In the genomic region with DNA sequence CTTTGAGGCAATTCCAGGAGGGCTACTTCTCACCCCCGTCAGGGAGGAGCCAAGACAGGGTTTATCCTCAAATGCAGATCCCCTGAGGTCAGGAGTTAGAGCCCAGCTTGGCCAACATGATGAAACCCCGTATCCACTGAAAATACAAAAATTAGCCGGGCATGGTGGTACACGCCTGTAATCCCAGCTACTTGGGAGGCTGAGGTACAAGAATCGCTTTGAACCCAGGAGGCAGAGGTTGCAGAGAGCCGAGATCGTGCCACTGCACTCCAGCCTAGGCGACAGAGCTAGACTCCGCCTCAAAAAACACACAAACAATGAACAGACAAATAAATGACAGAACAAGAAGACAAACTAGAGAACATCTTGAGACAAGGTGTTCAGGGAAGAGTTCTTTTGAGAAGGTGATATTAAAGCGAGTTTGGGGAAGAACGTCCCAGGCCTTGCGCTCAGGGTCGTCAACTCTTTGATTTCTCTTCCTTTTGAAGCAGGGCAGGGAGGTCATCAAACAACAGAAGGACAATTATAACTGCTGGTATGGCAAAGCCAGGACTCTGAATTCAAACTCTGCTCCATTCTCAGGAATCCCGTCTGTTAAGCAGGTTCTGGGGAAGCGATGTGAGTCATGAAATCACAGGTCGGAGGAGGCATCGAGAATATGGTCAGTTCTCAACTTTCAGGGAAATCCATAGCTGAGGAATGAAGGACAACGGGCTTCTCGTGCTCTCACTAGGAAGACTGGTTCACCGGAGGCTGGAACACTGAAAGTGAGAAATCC, we compare ENCODE assay signal across 8 cellular contexts. TPM values are rescaled to one million over a fixed set of nuclear protein-coding genes. Genes with fewer than 3 reads are reported as not detected.
DNase-seq lines count a peak whose midpoint lies in the region; ATAC-seq and TF ChIP-seq lines count a peak whose summit lies in the region.

No MANE protein-coding gene starts in this region.

- peaks cover 7% of the 10 kb centered on the region for H3K36me3 Mint-ChIP-seq in activated naive CD8-positive, alpha-beta T cell

- ATAC-seq in heart left ventricle (no peak), Right ventricle myocardium inferior (no peak), esophagus mucosa (no peak)

- 47 to 54% (median 51%) methylated on average over 20 of the region's 20 CpGs for WGBS in heart left ventricle, 4 donors
- WGBS in suprapubic skin = 40% methylated on average over 20 of the region's 20 CpGs

- TF ChIP-seq CTCF in heart left ventricle (IDR thresholded peaks at IDR 0.05) (no peak), suprapubic skin (IDR thresholded peaks at IDR 0.05) (no peak)

- intact Hi-C loops in heart left ventricle (cut with DNase I) = loop anchor here (2.0 to 10.0 kb wide), 14 partner anchors 45 to 308 kb away; partner anchors contain the start of genes CHMP4B (in 3 of the 10), E2F1 (in 1 of the 10), EIF2S2 (in 1 of the 10) and ZNF341 (in 1 of the 10)
- intact Hi-C loops in Right ventricle myocardium inferior (cut with DNase I) = loop anchor here (5.0 kb wide), 1 partner anchor 180 kb away; the partner anchor contains the start of gene CHMP4B

- no peaks in the 10 kb centered on the region for H3K27me3 ChIP-seq in heart left ventricle
- H3K27me3 ChIP-seq in suprapubic skin = no peaks in the 10 kb centered on the region

- H3K36me3 ChIP-seq in heart left ventricle (no peaks in the 10 kb centered on the region), suprapubic skin (no peaks in the 10 kb centered on the region)

- H3K27ac ChIP-seq in heart left ventricle (peak overlapping the region in 11 of 12 donors; percentile 73 to 99 (median 98)), suprapubic skin (peak overlapping the region; percentile 99)

- peak overlapping the region; percentile 98 for H3K27ac Mint-ChIP-seq in activated naive CD8-positive, alpha-beta T cell

- no peaks in the 10 kb centered on the region for H3K9me3 ChIP-seq in heart left ventricle
- H3K9me3 ChIP-seq in suprapubic skin = no peaks in the 10 kb centered on the region

- peak overlapping the region; percentile 97 for H3K4me3 Mint-ChIP-seq in activated naive CD8-positive, alpha-beta T cell

- no peaks in the 10 kb centered on the region for H3K9me3 Mint-ChIP-seq in activated naive CD8-positive, alpha-beta T cell (ENCODE audit: low read depth)

- peak overlapping the region; percentile 25 to 98 (median 86) for H3K4me3 ChIP-seq in heart left ventricle
- peak overlapping the region; percentile 74 for H3K4me3 ChIP-seq in suprapubic skin

- no peak for TF ChIP-seq EP300 in suprapubic skin (IDR thresholded peaks at IDR 0.05)

- TF ChIP-seq POLR2A in heart left ventricle (IDR thresholded peaks at IDR 0.05) (no peak), suprapubic skin (IDR thresholded peaks at IDR 0.05) (no peak)

- H3K4me1 Mint-ChIP-seq in activated naive CD8-positive, alpha-beta T cell (ENCODE audit: low read depth) = peaks cover 48% of the 10 kb centered on the region

- H3K27me3 Mint-ChIP-seq in activated naive CD8-positive, alpha-beta T cell = no peaks in the 10 kb centered on the region

- DNase-seq in heart left ventricle (no peak), Right ventricle myocardium inferior (ENCODE audit: missing footprints) (no peak), iPS-NIHi7 (ENCODE audit: extremely low spot score) (peak; percentile 26), suprapubic skin (ENCODE audit: low spot score in 2 of 2) (no peak), occipital lobe (lab: John Stamatoyannopoulos, UW) (no peak), inferior parietal cortex (ENCODE audit: extremely low spot score) (no peak)

- H3K4me1 ChIP-seq in heart left ventricle (peaks cover 0 to 49% (median 32%) of the 10 kb centered on the region in 12 donors), suprapubic skin (peaks cover 37% of the 10 kb centered on the region)

RNA-seq across cellular contexts. Expression of gene RALY, which starts 1.4 kb away (rescaled TPM):
- total RNA-seq in heart left ventricle (100 to 1,000 TPM in 7 of 9 donors, 10 to 100 TPM in 2; 99.2 to 148 (median 106) TPM), Right ventricle myocardium inferior (102 TPM), suprapubic skin (100 to 1,000 TPM in 1 of 4 donors, 10 to 100 TPM in 3; 78.5 to 110 (median 86.6) TPM), occipital lobe (56.8 TPM), esophagus mucosa (82.6 TPM)
- polyA plus RNA-seq in heart left ventricle = 100 to 1,000 TPM; 130 to 210 TPM
